Comparison of ENCODE assay signal across 8 cellular contexts in genomic region chr7:66114743-66115727, GRCh38. TPM values are rescaled to one million over a fixed set of nuclear protein-coding genes. Genes with fewer than 3 reads are reported as not detected.
DNase-seq lines count a peak whose midpoint lies in the region; ATAC-seq and TF ChIP-seq lines count a peak whose summit lies in the region.

Gene CRCP (plus strand): TSS chr7:66114847. CDS start chr7:66114963, 116 bp downstream.

- H3K4me1 Mint-ChIP-seq in Calu3 (ENCODE audit: low read depth, unreplicated experiment) (peaks cover 17% of the 10 kb centered on the region), endothelial cell (ENCODE audit: unreplicated experiment) (peaks cover 18% of the 10 kb centered on the region)

- H3K36me3 Mint-ChIP-seq in Calu3 (ENCODE audit: insufficient read depth, unreplicated experiment) (peaks cover 29% of the 10 kb centered on the region), endothelial cell (ENCODE audit: low read depth, unreplicated experiment) (peaks cover 3% of the 10 kb centered on the region)

- peak; percentile 86 for ATAC-seq in GM19467 (IDR thresholded peaks at IDR 0.05; ENCODE audit: unreplicated experiment)

- CTCF ChIA-PET in Calu3 (lab: Charles Lee): interaction anchor here (1.0 kb wide), 1 partner anchor 379 kb away, joined by 3 read pairs; no protein-coding TSS in a partner anchor

- intact Hi-C loops in Calu3 (cut with micrococcal nuclease; ENCODE audit: unreplicated experiment): no loop called here

- H3K27ac Mint-ChIP-seq in Calu3 (ENCODE audit: unreplicated experiment): peak within 1 kb of the TSS; percentile 81
- peak within 1 kb of the TSS; percentile 91 for H3K27ac Mint-ChIP-seq in endothelial cell (ENCODE audit: unreplicated experiment)

- H3K27me3 Mint-ChIP-seq in Calu3 (ENCODE audit: unreplicated experiment) (no peaks in the 10 kb centered on the region), endothelial cell (ENCODE audit: unreplicated experiment) (peaks cover 2% of the 10 kb centered on the region)

- BruUV-seq in Calu3 (replicated peaks; lab: Mats Ljungman, UMichigan): TSS peak; percentile 79

- H3K9me3 Mint-ChIP-seq in Calu3 (ENCODE audit: low read depth, unreplicated experiment) (no peaks in the 10 kb centered on the region), endothelial cell (ENCODE audit: unreplicated experiment) (no peaks in the 10 kb centered on the region)

- DNase-seq in Calu3: peak; percentile 77
- peak; percentile 63 for DNase-seq in HPDE6-E6E7 (ENCODE audit: extremely low spot score)
- DNase-seq in NOMO-1 treated with dmso at 0.1 percent for 144 hours (lab: John Stamatoyannopoulos, UW; ENCODE audit: unreplicated experiment): peak; percentile 75
- peak; percentile 52 for DNase-seq in activated CD8-positive, alpha-beta memory T cell treated with anti-CD3 and anti-CD28 coated beads, Interleukin-2, amount 50 U/mL, for 1 hour (ENCODE audit: extremely low read depth)
- DNase-seq in endothelial cell (ENCODE audit: low spot score): peak; percentile 66
- peak; percentile 77 for DNase-seq in midbrain (lab: John Stamatoyannopoulos, UW)
- DNase-seq in stimulated activated CD8-positive, alpha-beta memory T cell treated with anti-CD3 and anti-CD28 coated beads, Interleukin-2, amount 100 ng/mL, for 1 hour (ENCODE audit: low read depth in 2 of 2): peak; percentile 73

- TF ChIP-seq CTCF in Calu3 (IDR thresholded peaks at IDR 0.05; ENCODE audit: unreplicated experiment): no peak
- no peak for TF ChIP-seq CTCF in endothelial cell (IDR thresholded peaks at IDR 0.05; ENCODE audit: unreplicated experiment)

- H3K4me3 Mint-ChIP-seq in Calu3 (ENCODE audit: low read depth, unreplicated experiment) (peak within 1 kb of the TSS; percentile 97), endothelial cell (ENCODE audit: unreplicated experiment) (peak within 1 kb of the TSS; percentile 95)

RNA-seq across cellular contexts. Expression of gene CRCP, which starts in this region (rescaled TPM):
- 30.1 and 30.2 TPM in 2 replicates for total RNA-seq in Calu3 (2022)
- total RNA-seq in endothelial cell (ENCODE audit: unreplicated experiment): 19.2 TPM

Comparison
In these comparisons a context has a peak if more than half of its experiments do, and no peak if none do; other contexts are left out.
1. Peak in every context shown above with its lines: DNase-seq and ATAC-seq.